Comparison of ENCODE assay signal across 16 cellular contexts in the genomic region with DNA sequence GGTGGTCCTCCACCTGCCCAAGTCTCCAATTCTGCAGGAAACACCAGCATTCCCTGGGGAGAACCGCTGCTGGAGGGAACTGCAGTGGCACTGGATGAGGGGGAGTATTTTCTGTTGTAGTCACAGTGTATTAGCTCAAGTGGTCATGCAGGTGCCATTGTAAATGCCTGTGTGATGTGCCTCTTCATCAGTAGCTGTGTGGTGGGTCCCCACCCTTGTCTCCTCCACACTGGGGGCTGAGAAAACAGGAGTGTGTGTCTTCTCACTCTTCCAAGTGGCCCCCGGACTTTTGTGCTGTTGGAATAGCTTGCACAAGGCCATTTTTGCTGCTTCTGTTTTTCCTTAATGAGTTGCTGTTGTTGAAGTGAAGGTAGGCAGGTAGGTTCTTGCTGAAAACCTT. TPM values are rescaled to one million over a fixed set of nuclear protein-coding genes. Genes with fewer than 3 reads are reported as not detected.
DNase-seq lines count a peak whose midpoint lies in the region; ATAC-seq and TF ChIP-seq lines count a peak whose summit lies in the region.
"Had no signal": no experiment of that assay in that cellular context is flagged by ENCODE, and none has a peak within 500 bp of the region (broad histone marks: within the 10 kb centered on the region; RNA-seq: fewer than 3 reads in every experiment).

No MANE protein-coding gene starts in this region.

- ATAC-seq in activated naive CD8-positive, alpha-beta T cell treated with anti-CD3 and anti-CD28 coated beads, Interleukin-2, amount 50 U/mL, for 24 hours = no peak

- H3K9me2 ChIP-seq in Loucy (replicated peaks; ENCODE audit: low read depth, low read length) = no peaks in the 10 kb centered on the region

- no peak for DNase-seq in activated CD4-positive, alpha-beta T cell treated with anti-CD3 and anti-CD28 coated beads, Interleukin-2, amount 10 ng/mL, durations not matched to agents 7 days and 5 days
- no peak for DNase-seq in activated CD4-positive, alpha-beta T cell treated with anti-CD3 and anti-CD28 coated beads for 4 hours
- DNase-seq in activated naive CD8-positive, alpha-beta T cell treated with anti-CD3 and anti-CD28 coated beads, Interleukin-2, amount 50 U/mL, for 24 hours = no peak
- DNase-seq in progenitor cell of endocrine pancreas (ENCODE audit: low spot score, unreplicated experiment) = no peak
- no peak for DNase-seq in WERI-Rb-1
- DNase-seq in HUDEP-2 (lab: John Stamatoyannopoulos, UW; ENCODE audit: unreplicated experiment in 76 of 76) = no peak
- no peak for DNase-seq in NCI-H774 (lab: John Stamatoyannopoulos, UW)
- DNase-seq: KG1, mucosa of descending colon, NCI-H1436 treated with DMSO at 0.1 percent for 48 hours, NCI-H446, SJCRH30, substantia nigra had no signal

- peaks cover 48% of the 10 kb centered on the region for H3K4me1 ChIP-seq in Loucy (ENCODE audit: insufficient read depth, low read length, poor library complexity, severe bottlenecking)
- H3K4me1 ChIP-seq: SJCRH30 had no signal

- H3K27me3 Mint-ChIP-seq in activated CD4-positive, alpha-beta T cell treated with anti-CD3 and anti-CD28 coated beads, Interleukin-2, amount 10 ng/mL, durations not matched to agents 7 days and 5 days = no peaks in the 10 kb centered on the region
- no peaks in the 10 kb centered on the region for H3K27me3 Mint-ChIP-seq in activated naive CD8-positive, alpha-beta T cell treated with anti-CD3 and anti-CD28 coated beads, Interleukin-2, amount 50 U/mL, for 24 hours
- H3K27me3 Mint-ChIP-seq in progenitor cell of endocrine pancreas = no peaks in the 10 kb centered on the region

- H3K4me3 Mint-ChIP-seq in activated CD4-positive, alpha-beta T cell treated with anti-CD3 and anti-CD28 coated beads, Interleukin-2, amount 10 ng/mL, durations not matched to agents 7 days and 5 days = peak overlapping the region; percentile 63
- peak overlapping the region; percentile 30 for H3K4me3 Mint-ChIP-seq in activated naive CD8-positive, alpha-beta T cell treated with anti-CD3 and anti-CD28 coated beads, Interleukin-2, amount 50 U/mL, for 24 hours
- no peak overlapping the region for H3K4me3 Mint-ChIP-seq in progenitor cell of endocrine pancreas (ENCODE audit: low read depth)

- H2AFZ ChIP-seq in Loucy (ENCODE audit: low read length) = no peak overlapping the region
- H2AFZ ChIP-seq: parathyroid adenoma had no signal

- H3K9ac ChIP-seq in Loucy (ENCODE audit: low read depth, low read length, poor library complexity, severe bottlenecking) = no peak overlapping the region
- H3K9ac ChIP-seq: parathyroid adenoma had no signal

- peaks cover 98% of the 10 kb centered on the region for H3K4me1 Mint-ChIP-seq in activated CD4-positive, alpha-beta T cell treated with anti-CD3 and anti-CD28 coated beads, Interleukin-2, amount 10 ng/mL, durations not matched to agents 7 days and 5 days
- H3K4me1 Mint-ChIP-seq in activated naive CD8-positive, alpha-beta T cell treated with anti-CD3 and anti-CD28 coated beads, Interleukin-2, amount 50 U/mL, for 24 hours = peaks cover 98% of the 10 kb centered on the region
- H3K4me1 Mint-ChIP-seq in progenitor cell of endocrine pancreas (ENCODE audit: low read depth) = peaks cover 39% of the 10 kb centered on the region

- no peak overlapping the region for H3K27ac ChIP-seq in WERI-Rb-1
- H3K27ac ChIP-seq: esophagus muscularis mucosa, parathyroid adenoma, SJCRH30 had no signal

- CTCF ChIA-PET in activated CD4-positive, alpha-beta T cell treated with anti-CD3 and anti-CD28 coated beads, Interleukin-2, amount 10 ng/mL, durations not matched to agents 7 days and 5 days (lab: Charles Lee) = interaction anchor here (1.2 to 2.3 kb wide), 2 partner anchors 10 to 11 kb away, joined by 3 to 8 read pairs; no protein-coding TSS in a partner anchor

- POLR2A ChIA-PET in activated CD4-positive, alpha-beta T cell treated with anti-CD3 and anti-CD28 coated beads, Interleukin-2, amount 10 ng/mL, durations not matched to agents 7 days and 5 days (lab: Charles Lee) = interaction anchor here (0.9 to 1.0 kb wide), 2 partner anchors 10 to 37 kb away, joined by 3 read pairs; no protein-coding TSS in a partner anchor

- no peaks in the 10 kb centered on the region for H3K36me3 ChIP-seq in Loucy (ENCODE audit: insufficient read depth, low read length)
- no peaks in the 10 kb centered on the region for H3K36me3 ChIP-seq in WERI-Rb-1
- H3K36me3 ChIP-seq: esophagus muscularis mucosa had no signal

- H3K79me2 ChIP-seq in Loucy (ENCODE audit: insufficient read depth, low read length) = peaks cover 99% of the 10 kb centered on the region

- peak overlapping the region; percentile 2 for H3K4me2 ChIP-seq in Loucy (ENCODE audit: low read depth, low read length, poor library complexity, severe bottlenecking)

- peak overlapping the region; percentile 95 for H3K27ac Mint-ChIP-seq in activated CD4-positive, alpha-beta T cell treated with anti-CD3 and anti-CD28 coated beads, Interleukin-2, amount 10 ng/mL, durations not matched to agents 7 days and 5 days
- peak overlapping the region; percentile 80 for H3K27ac Mint-ChIP-seq in activated naive CD8-positive, alpha-beta T cell treated with anti-CD3 and anti-CD28 coated beads, Interleukin-2, amount 50 U/mL, for 24 hours
- peak overlapping the region; percentile 63 for H3K27ac Mint-ChIP-seq in progenitor cell of endocrine pancreas

- H3F3A ChIP-seq in Loucy (ENCODE audit: low read depth) = no peaks in the 10 kb centered on the region

- no peak for TF ChIP-seq CTCF in Loucy (conservative IDR thresholded peaks at IDR 0.05; ENCODE audit: low read length)
- no peak for TF ChIP-seq CTCF in progenitor cell of endocrine pancreas (IDR thresholded peaks at IDR 0.05; ENCODE audit: unreplicated experiment)
- TF ChIP-seq CTCF in WERI-Rb-1 (IDR thresholded peaks at IDR 0.05; ENCODE audit: low read depth, low read length) = no peak

- H3K9me3 ChIP-seq in Loucy (ENCODE audit: insufficient read depth, low read depth, low read length) (no peaks in the 10 kb centered on the region), WERI-Rb-1 (ENCODE audit: severe bottlenecking) (no peaks in the 10 kb centered on the region)
- H3K9me3 ChIP-seq: esophagus muscularis mucosa, mucosa of descending colon, SJCRH30 had no signal

- H4K20me1 ChIP-seq in Loucy (ENCODE audit: insufficient read depth, low read length, poor library complexity, severe bottlenecking) = peaks cover 30% of the 10 kb centered on the region

- H3K4me3 ChIP-seq in Loucy (ENCODE audit: low read length, poor library complexity, severe bottlenecking) = no peak overlapping the region
- no peak overlapping the region for H3K4me3 ChIP-seq in WERI-Rb-1 (ENCODE audit: low read depth, low read length)
- H3K4me3 ChIP-seq: esophagus muscularis mucosa, mucosa of descending colon, SJCRH30 had no signal

- H3K27me3 ChIP-seq in Loucy (ENCODE audit: insufficient read depth, low read length, poor library complexity, severe bottlenecking) = no peaks in the 10 kb centered on the region
- no peaks in the 10 kb centered on the region for H3K27me3 ChIP-seq in WERI-Rb-1 (ENCODE audit: insufficient read depth, low read depth, severe bottlenecking)
- H3K27me3 ChIP-seq: esophagus muscularis mucosa, SJCRH30 had no signal

- H3K36me3 Mint-ChIP-seq in activated CD4-positive, alpha-beta T cell treated with anti-CD3 and anti-CD28 coated beads, Interleukin-2, amount 10 ng/mL, durations not matched to agents 7 days and 5 days (ENCODE audit: low read depth) = peaks cover 82% of the 10 kb centered on the region
- H3K36me3 Mint-ChIP-seq in activated naive CD8-positive, alpha-beta T cell treated with anti-CD3 and anti-CD28 coated beads, Interleukin-2, amount 50 U/mL, for 24 hours (ENCODE audit: low read depth) = peaks cover 48% of the 10 kb centered on the region
- peaks cover 15% of the 10 kb centered on the region for H3K36me3 Mint-ChIP-seq in progenitor cell of endocrine pancreas (ENCODE audit: insufficient read depth)

- H3K9me3 Mint-ChIP-seq in activated CD4-positive, alpha-beta T cell treated with anti-CD3 and anti-CD28 coated beads, Interleukin-2, amount 10 ng/mL, durations not matched to agents 7 days and 5 days = peaks cover 3% of the 10 kb centered on the region
- no peaks in the 10 kb centered on the region for H3K9me3 Mint-ChIP-seq in activated naive CD8-positive, alpha-beta T cell treated with anti-CD3 and anti-CD28 coated beads, Interleukin-2, amount 50 U/mL, for 24 hours
- H3K9me3 Mint-ChIP-seq in progenitor cell of endocrine pancreas (ENCODE audit: low read depth) = no peaks in the 10 kb centered on the region

RNA-seq across cellular contexts. Expression of gene NCK2, which starts 8.7 kb away (rescaled TPM):
- 10 to 100 TPM; 73.3 to 84.1 TPM for total RNA-seq in activated CD4-positive, alpha-beta T cell treated with anti-CD3 and anti-CD28 coated beads, Interleukin-2, amount 10 ng/mL, durations not matched to agents 7 days and 5 days
- 92.5 TPM in 2 replicates for total RNA-seq in progenitor cell of endocrine pancreas
